ENCODE assay signal across 15 cellular contexts in genomic region chr21:25944082-25944481, GRCh38.
DNase-seq lines count a peak whose midpoint lies in the region; FAIRE-seq and TF ChIP-seq lines count a peak whose summit lies in the region.
"Had no signal": no experiment of that assay in that cellular context is flagged by ENCODE, and none has a peak within 500 bp of the region (broad histone marks: within the 10 kb centered on the region; RNA-seq: fewer than 3 reads in every experiment).

No MANE protein-coding gene starts in this region.

- FAIRE-seq in GM12892 (lab: Jason Lieb, UNC) (peak; percentile 21), endothelial cell of umbilical vein (lab: Jason Lieb, UNC) (peak; percentile 8)
- FAIRE-seq: A549, H1 had no signal

- POLR2A ChIA-PET in endothelial cell of umbilical vein (lab: Charles Lee): no interaction called here

- no peak for TF ChIP-seq CTCF in VCaP (conservative IDR thresholded peaks at IDR 0.05)
- no peak for TF ChIP-seq CTCF in endothelial cell of umbilical vein (IDR thresholded peaks at IDR 0.05; ENCODE audit: extremely low read depth in 1 of 2, insufficient read depth in 1 of 2, low read depth in 1 of 2, low read length in 2 of 2)
- TF ChIP-seq CTCF in progenitor cell of endocrine pancreas (IDR thresholded peaks at IDR 0.05; ENCODE audit: unreplicated experiment): no peak

- no peaks in the 10 kb centered on the region for H4K20me1 ChIP-seq in endothelial cell of umbilical vein (replicated peaks; ENCODE audit: control insufficient read depth, extremely low read depth, insufficient read depth, low read length)

- no peak for DNase-seq in GM12892 (ENCODE audit: insufficient read length)
- DNase-seq in endothelial cell of umbilical vein (ENCODE audit: low read depth, low spot score): no peak
- DNase-seq in progenitor cell of endocrine pancreas (ENCODE audit: low spot score, unreplicated experiment): no peak
- no peak for DNase-seq in COR-L47 (lab: John Stamatoyannopoulos, UW)
- DNase-seq in iPS-NIHi7 (ENCODE audit: extremely low spot score): no peak
- no peak for DNase-seq in NCI-H1417 treated with DMSO at 0.1 percent for 48 hours (lab: John Stamatoyannopoulos, UW)
- DNase-seq: Caco-2; CD8-positive, alpha-beta T cell; DMS53; GF-D8 had no signal

- H3K27me3 ChIP-seq in endothelial cell of umbilical vein (ENCODE audit: control insufficient read depth in 2 of 2, insufficient read depth in 2 of 2, low read length in 2 of 2): no peaks in the 10 kb centered on the region

- no TSS peak for BruUV-seq in endothelial cell of umbilical vein (replicated peaks; lab: Mats Ljungman, UMichigan)

- H3K4me1 Mint-ChIP-seq in progenitor cell of endocrine pancreas (ENCODE audit: low read depth): peaks cover 15% of the 10 kb centered on the region
- H3K4me1 Mint-ChIP-seq: CD14-positive monocyte had no signal

- no peaks in the 10 kb centered on the region for H3K9me1 ChIP-seq in endothelial cell of umbilical vein (replicated peaks; ENCODE audit: control insufficient read depth, extremely low read depth, insufficient read depth, low read length)

- H3K27ac ChIP-seq in VCaP (peak overlapping the region; percentile 58; the same call in 1 of the 2 replicates), endothelial cell of umbilical vein (ENCODE audit: insufficient read depth, low read depth, low read length) (no peak overlapping the region)
- H3K27ac ChIP-seq: A549 had no signal

- dilution Hi-C loops in endothelial cell of umbilical vein (cut with MboI; ENCODE audit: extremely low pct_ligation_motif_present, low sequenced_read_pairs): no loop called here

- H3K9ac ChIP-seq in endothelial cell of umbilical vein (replicated peaks; ENCODE audit: extremely low read depth, insufficient read depth, low read length): no peak overlapping the region

- peaks cover 3% of the 10 kb centered on the region for H3K9me3 Mint-ChIP-seq in progenitor cell of endocrine pancreas (ENCODE audit: low read depth)
- H3K9me3 Mint-ChIP-seq: CD8-positive, alpha-beta T cell had no signal

- H3K4me2 ChIP-seq in endothelial cell of umbilical vein (ENCODE audit: insufficient read depth, low read length): no peak overlapping the region
- H3K4me2 ChIP-seq: A549 had no signal

- H3K27me3 Mint-ChIP-seq in progenitor cell of endocrine pancreas: no peaks in the 10 kb centered on the region

- no peak overlapping the region for H3K4me3 ChIP-seq in endothelial cell of umbilical vein (replicated peaks in 1 of 3; ENCODE audit: insufficient read depth in 1 of 3, low read depth in 1 of 3, low read length in 3 of 3)
- H3K4me3 ChIP-seq: A549, HAP-1 had no signal

- H3K36me3 ChIP-seq in endothelial cell of umbilical vein (ENCODE audit: control insufficient read depth in 2 of 2, extremely low read depth in 1 of 2, insufficient read depth in 2 of 2, low read length in 2 of 2): peaks cover 2 to 5% of the 10 kb centered on the region in 2 experiments

- peaks cover 18% of the 10 kb centered on the region for H3K4me1 ChIP-seq in endothelial cell of umbilical vein (ENCODE audit: control insufficient read depth, extremely low read depth, insufficient read depth, low read length)
- H3K4me1 ChIP-seq: A549, Caco-2 had no signal

- H2AFZ ChIP-seq in endothelial cell of umbilical vein (ENCODE audit: low read depth, low read length): no peak overlapping the region

- H3K4me3 Mint-ChIP-seq in progenitor cell of endocrine pancreas (ENCODE audit: low read depth): no peak overlapping the region
- H3K4me3 Mint-ChIP-seq: CD14-positive monocyte; CD8-positive, alpha-beta T cell had no signal

- TF ChIP-seq POLR2A in GM12892 (IDR thresholded peaks at IDR 0.05; ENCODE audit: low read depth, low read length): no peak
- TF ChIP-seq POLR2A in endothelial cell of umbilical vein (IDR thresholded peaks at IDR 0.05; ENCODE audit: low read depth, low read length): no peak

- H3K79me2 ChIP-seq in endothelial cell of umbilical vein (ENCODE audit: control insufficient read depth, insufficient read depth, low read length): peaks cover 36% of the 10 kb centered on the region

- intact Hi-C loops in endothelial cell of umbilical vein (cut with micrococcal nuclease): no loop called here

- H3K9me3 ChIP-seq in endothelial cell of umbilical vein (replicated peaks; ENCODE audit: control insufficient read depth, insufficient read depth, low read length): no peaks in the 10 kb centered on the region
- H3K9me3 ChIP-seq: Caco-2, HAP-1 had no signal

- peaks cover 31% of the 10 kb centered on the region for H3K36me3 Mint-ChIP-seq in progenitor cell of endocrine pancreas (ENCODE audit: insufficient read depth)

- CTCF ChIA-PET in endothelial cell of umbilical vein (lab: Charles Lee): no interaction called here

- peak overlapping the region; percentile 13 for H3K27ac Mint-ChIP-seq in progenitor cell of endocrine pancreas
- H3K27ac Mint-ChIP-seq: CD8-positive, alpha-beta T cell had no signal

TF ChIP-seq in endothelial cell of umbilical vein, 7 proteins besides CTCF, POLR2A, EP300 and RAD21:
- TF ChIP-seq MYC (IDR thresholded peaks at IDR 0.05; ENCODE audit: low read depth, low read length) (no peak), GATA2 (IDR thresholded peaks at IDR 0.05; ENCODE audit: insufficient read depth, insufficient read length, low read depth, low read length) (no peak)
- TF ChIP-seq, protein P1, sequence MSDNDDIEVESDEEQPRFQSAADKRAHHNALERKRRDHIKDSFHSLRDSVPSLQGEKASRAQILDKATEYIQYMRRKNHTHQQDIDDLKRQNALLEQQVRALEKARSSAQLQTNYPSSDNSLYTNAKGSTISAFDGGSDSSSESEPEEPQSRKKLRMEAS (IDR thresholded peaks at IDR 0.05; ENCODE audit: insufficient read depth, insufficient read length): no peak
